16 cellular contexts compared by ENCODE assay signal in the genomic region with DNA sequence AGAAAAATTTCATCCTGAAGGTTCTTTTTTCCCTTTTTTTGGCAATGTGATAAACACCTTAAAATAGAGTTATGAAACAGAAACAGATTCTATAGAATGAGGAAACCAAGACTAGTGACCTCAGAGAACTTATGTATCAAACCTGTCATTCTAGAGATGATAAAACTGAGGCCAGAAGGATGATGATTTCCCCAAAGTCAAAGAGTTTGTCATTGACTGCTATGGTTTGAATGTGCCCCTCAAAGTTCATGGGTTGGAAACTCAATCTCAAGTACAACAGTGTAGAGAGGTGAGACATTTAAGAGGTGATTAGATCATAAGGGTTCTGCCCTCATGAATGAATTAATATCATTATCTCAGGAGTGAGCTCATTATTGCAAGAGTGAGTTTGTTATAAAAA. TPM values are rescaled to one million over a fixed set of nuclear protein-coding genes. Genes with fewer than 3 reads are reported as not detected.
DNase-seq lines count a peak whose midpoint lies in the region; ATAC-seq, FAIRE-seq and TF ChIP-seq lines count a peak whose summit lies in the region.
"Had no signal": no experiment of that assay in that cellular context is flagged by ENCODE, and none has a peak within 500 bp of the region (broad histone marks: within the 10 kb centered on the region; RNA-seq: fewer than 3 reads in every experiment).

No MANE protein-coding gene starts in this region.

- intact Hi-C loops in GM12878 (cut with micrococcal nuclease; ENCODE audit: unreplicated experiment) (no loop called here), left lung (cut with DNase I) (no loop called here), HepG2 (cut with micrococcal nuclease; ENCODE audit: unreplicated experiment) (no loop called here)

- RAD21 ChIA-PET in GM12878 (lab: Charles Lee; ENCODE audit: unreplicated experiment), result no interaction called here

- H3K36me3 ChIP-seq in GM12878 (ENCODE audit: control insufficient read depth in 2 of 2, insufficient read depth in 2 of 2, low read length in 1 of 2) (no peaks in the 10 kb centered on the region), left lung (no peaks in the 10 kb centered on the region), HepG2 (replicated peaks in 1 of 2; ENCODE audit: control insufficient read depth in 1 of 2, insufficient read depth in 2 of 2, low read length in 2 of 2) (no peaks in the 10 kb centered on the region)
- H3K36me3 ChIP-seq: upper lobe of left lung had no signal

- H4K20me1 ChIP-seq in GM12878 (ENCODE audit: control insufficient read depth, insufficient read depth) (no peaks in the 10 kb centered on the region), HepG2 (ENCODE audit: insufficient read depth, low read length) (no peaks in the 10 kb centered on the region)

- H3K9ac ChIP-seq in GM12878 (ENCODE audit: control insufficient read depth, insufficient read depth, low read length) (no peak overlapping the region), HepG2 (ENCODE audit: insufficient read depth, low read depth, low read length) (no peak overlapping the region)

- ATAC-seq in GM18499 (IDR thresholded peaks at IDR 0.05; ENCODE audit: insufficient read depth, unreplicated experiment), result peak; percentile 33
- peak; percentile 33 for ATAC-seq in GM21390 (IDR thresholded peaks at IDR 0.05; ENCODE audit: unreplicated experiment)
- peak; percentile 48 for ATAC-seq in HG03196 (IDR thresholded peaks at IDR 0.05; ENCODE audit: unreplicated experiment)
- ATAC-seq in GM12878, result peak; percentile 64
- no peak for ATAC-seq in left lung
- ATAC-seq in HepG2, result no peak
- ATAC-seq: esophagus mucosa, Panc1 had no signal

- FAIRE-seq in GM12878 (lab: Jason Lieb, UNC) (no peak), HepG2 (lab: Jason Lieb, UNC) (no peak)
- FAIRE-seq: HTR-8/SVneo had no signal

- TF ChIP-seq EP300 in GM12878 (IDR thresholded peaks at IDR 0.05; ENCODE audit: borderline replicate concordance in 1 of 2, control insufficient read depth in 1 of 2, low read depth in 2 of 2, low read length in 2 of 2) (no peak), HepG2 (IDR thresholded peaks at IDR 0.05; ENCODE audit: low read depth in 2 of 2, low read length in 2 of 2) (no peak), HepG2 (CRISPR knock-in tag; IDR thresholded peaks at IDR 0.05; ENCODE audit: borderline replicate concordance) (no peak)

- DNase-seq in GM12878 (ENCODE audit: low read depth, low spot score) (no peak), left lung (no peak), superior temporal gyrus (ENCODE audit: extremely low spot score) (no peak), HepG2 (ENCODE audit: low spot score) (no peak)
- no peak for DNase-seq in NK-92 treated with Interleukin-12 subunit alpha and Interleukin-12 subunit beta, amount 100 ng/mL, for 24 hours (lab: John Stamatoyannopoulos, UW)
- DNase-seq: central memory CD4-positive, alpha-beta T cell; H9; NCI-H1694 treated with DMSO at 0.1 percent for 48 hours; upper lobe of left lung had no signal

- TF ChIP-seq POLR2A in GM12878 (IDR thresholded peaks at IDR 0.05; ENCODE audit: low read depth, low read length), result no peak
- no peak for TF ChIP-seq POLR2A in HepG2 (IDR thresholded peaks at IDR 0.05; ENCODE audit: insufficient read depth in 1 of 2, low read depth in 2 of 2, low read length in 2 of 2)

- CTCF ChIA-PET in GM12878 (lab: Yijun Ruan, JAX), result interaction anchor here (0.6 kb wide), 1 partner anchor 1543 kb away, joined by 3 read pairs; no protein-coding TSS in a partner anchor
- CTCF ChIA-PET in HepG2 (lab: Yijun Ruan, JAX; ENCODE audit: low intra/inter-chr PET ratio, low total read pairs), result no interaction called here

- TF ChIP-seq CTCF in GM12878 (IDR thresholded peaks at IDR 0.05 in 2 of 3, conservative IDR thresholded peaks at IDR 0.05 in 1 of 3; ENCODE audit: control insufficient read depth in 2 of 3, extremely low read depth in 1 of 3, insufficient read depth in 1 of 3, low read depth in 3 of 3, low read length in 3 of 3) (no peak), left lung (IDR thresholded peaks at IDR 0.05) (no peak), HepG2 (CRISPR knock-in tag; IDR thresholded peaks at IDR 0.05) (no peak)

- H3K27me3 ChIP-seq in GM12878 (replicated peaks in 1 of 2; ENCODE audit: control insufficient read depth in 2 of 2, insufficient read depth in 2 of 2, low read length in 1 of 2) (no peaks in the 10 kb centered on the region), left lung (no peaks in the 10 kb centered on the region), HepG2 (ENCODE audit: control insufficient read depth in 1 of 2, insufficient read depth in 2 of 2, low read length in 2 of 2) (no peaks in the 10 kb centered on the region)
- H3K27me3 ChIP-seq: upper lobe of left lung had no signal

- H3K27ac ChIP-seq in GM12878 (ENCODE audit: control insufficient read depth, insufficient read depth) (no peak overlapping the region), left lung (no peak overlapping the region), HepG2 (ENCODE audit: extremely low read length, insufficient read depth, low read length) (no peak overlapping the region)
- H3K27ac ChIP-seq: upper lobe of left lung had no signal

- no peaks in the 10 kb centered on the region for H3K79me2 ChIP-seq in GM12878 (ENCODE audit: control insufficient read depth, insufficient read depth, low read length)
- H3K79me2 ChIP-seq in HepG2 (ENCODE audit: insufficient read depth, low read length), result no peaks in the 10 kb centered on the region

- H3K4me1 ChIP-seq in GM12878 (ENCODE audit: control insufficient read depth, insufficient read depth, low read length) (no peaks in the 10 kb centered on the region), left lung (no peaks in the 10 kb centered on the region), HepG2 (ENCODE audit: insufficient read depth, low read length) (no peaks in the 10 kb centered on the region)
- H3K4me1 ChIP-seq: upper lobe of left lung had no signal

- H3K4me3 ChIP-seq in GM12878 (no peak overlapping the region), left lung (no peak overlapping the region), HepG2 (replicated peaks in 1 of 3; ENCODE audit: insufficient read depth in 1 of 3, low read depth in 2 of 3, low read length in 3 of 3) (no peak overlapping the region)
- H3K4me3 ChIP-seq: upper lobe of left lung had no signal

- H2AFZ ChIP-seq in GM12878 (ENCODE audit: control insufficient read depth, low read depth, low read length) (no peak overlapping the region), HepG2 (ENCODE audit: low read length) (no peak overlapping the region)

- in situ Hi-C loops in GM12878 (cut with MboI) (no loop called here), HepG2 (cut with HindIII; ENCODE audit: extremely low pct_ligation_motif_present, low pct_unique_long_range_greater_than_20kb) (no loop called here)

- H3K4me2 ChIP-seq in GM12878 (ENCODE audit: control insufficient read depth, insufficient read depth) (0 out of 2 replicates have a peak overlapping the region, but pooled peaks have one; percentile 12), HepG2 (ENCODE audit: low read depth, low read length) (no peak overlapping the region)

- no TSS peak for BruUV-seq in GM12878 (replicated peaks; lab: Mats Ljungman, UMichigan)
- BruUV-seq in HepG2 (replicated peaks; lab: Mats Ljungman, UMichigan), result no TSS peak

- H3K9me3 ChIP-seq in GM12878 (replicated peaks; ENCODE audit: control insufficient read depth, insufficient read depth, low read length), result no peaks in the 10 kb centered on the region
- no peaks in the 10 kb centered on the region for H3K9me3 ChIP-seq in left lung
- no peaks in the 10 kb centered on the region for H3K9me3 ChIP-seq in HepG2 (ENCODE audit: low read length)
- H3K9me3 ChIP-seq: upper lobe of left lung had no signal

- TF ChIP-seq RAD21 in GM12878 (IDR thresholded peaks at IDR 0.05; ENCODE audit: insufficient read depth, low read depth, low read length) (no peak), HepG2 (CRISPR knock-in tag; IDR thresholded peaks at IDR 0.05) (no peak)

- POLR2A ChIA-PET in GM12878 (lab: Charles Lee) (no interaction called here), HepG2 (lab: Yijun Ruan, JAX) (no interaction called here)

- SMC1A ChIA-PET in GM12878 (lab: Charles Lee; ENCODE audit: uncharacterized antibody, unreplicated experiment), result interaction anchor here (0.9 to 1.1 kb wide), 2 partner anchors 9 to 12 kb away, joined by 3 read pairs; no protein-coding TSS in a partner anchor

RNA-seq across cellular contexts. Expression of gene BEND5, which starts 13.7 kb away (rescaled TPM):
- total RNA-seq in GM12878 (2013; cell fraction: nucleolus; rRNA removed), result 0.27 TPM in 1 of 2 replicates, not detected in the other
- not detected in 2 replicates for total RNA-seq in GM12878 (2014; rRNA removed)
- not detected in 2 replicates for total RNA-seq in GM12878 (2014; rRNA removed; fragmentation: Illumina TruSeq; extraction: Trizol)
- not detected in 2 replicates for total RNA-seq in GM12878 (2021)
- 0.81 TPM for polyA plus RNA-seq in GM12878 (2011; ENCODE audit: low read depth)
- 0.12 and 0.26 TPM in 2 replicates for polyA plus RNA-seq in GM12878 (2011; rRNA removed)
- polyA plus RNA-seq in GM12878 (2011; cell fraction: cytosol; rRNA removed), result 0.15 and 0.33 TPM in 2 replicates
- polyA plus RNA-seq in GM12878 (2011; cell fraction: nucleus; rRNA removed), result 0.16 and 0.19 TPM in 2 replicates
- 0.74 and 1.0 TPM in 2 replicates for polyA plus RNA-seq in GM12878 (2012)
- polyA plus RNA-seq in GM12878 (2014; fragmentation: Illumina TruSeq; extraction: Trizol), result not detected in 2 replicates
- not detected for polyA plus RNA-seq in GM12878 (2014; fragmentation: Nextera tagmentation; extraction: Ambion mirVana)
- polyA plus RNA-seq in GM12878 (2014; rRNA removed), result not detected in 2 replicates
- polyA plus RNA-seq in GM12878 (2016; fragmentation: Nextera tagmentation; extraction: Ambion mirVana), result not detected
- polyA minus RNA-seq in GM12878 (2011; rRNA and poly(A)+ RNA removed), result 0.15 and 0.66 TPM in 2 replicates
- polyA minus RNA-seq in GM12878 (2011; cell fraction: cytosol; rRNA and poly(A)+ RNA removed), result not detected in 2 replicates
- polyA minus RNA-seq in GM12878 (2011; cell fraction: nucleus; rRNA and poly(A)+ RNA removed), result 0.48 TPM in 1 of 2 replicates, not detected in the other
- total RNA-seq in left lung, result 1 to 10 TPM; 2.2 to 3.3 TPM
- not detected in 2 replicates for total RNA-seq in HepG2 (2016; rRNA removed; fragmentation: Illumina TruSeq; extraction: Trizol)
- total RNA-seq in HepG2 (2016; cell fraction: cytosol; rRNA removed; fragmentation: Illumina TruSeq; extraction: Trizol; ENCODE audit: low read depth), result not detected in 2 replicates
- 0.11 TPM in 1 of 2 replicates, not detected in the other for total RNA-seq in HepG2 (2016; cell fraction: insoluble cytoplasmic fraction; rRNA removed; fragmentation: Illumina TruSeq; extraction: Trizol)
- not detected in 2 replicates for total RNA-seq in HepG2 (2016; cell fraction: membrane; rRNA removed; fragmentation: Illumina TruSeq; extraction: Trizol)
- not detected in 2 replicates for total RNA-seq in HepG2 (2016; cell fraction: nucleus; rRNA removed; fragmentation: Illumina TruSeq; extraction: Trizol)
- polyA plus RNA-seq in HepG2 (2011; rRNA removed), result 0.04 and 0.11 TPM in 2 replicates
- 0.04 TPM in 1 of 2 replicates, not detected in the other for polyA plus RNA-seq in HepG2 (2011; cell fraction: cytosol; rRNA removed)
- not detected in 2 replicates for polyA plus RNA-seq in HepG2 (2011; cell fraction: nucleus; rRNA removed)
- 0.17 and 0.38 TPM in 2 replicates for polyA plus RNA-seq in HepG2 (2012)
- not detected in 2 replicates for polyA plus RNA-seq in HepG2 (2016; cell fraction: cytosol; fragmentation: Illumina TruSeq; extraction: Trizol; ENCODE audit: low read depth)
- not detected in 2 replicates for polyA plus RNA-seq in HepG2 (2016; cell fraction: insoluble cytoplasmic fraction; fragmentation: Illumina TruSeq; extraction: Trizol; ENCODE audit: low read depth)
- polyA plus RNA-seq in HepG2 (2016; cell fraction: membrane; fragmentation: Illumina TruSeq; extraction: Trizol; ENCODE audit: low read depth), result 0.20 TPM in 1 of 2 replicates, not detected in the other
- polyA plus RNA-seq in HepG2 (2016; cell fraction: nucleus; fragmentation: Illumina TruSeq; extraction: Trizol; ENCODE audit: insufficient read depth, low read depth), result not detected in 2 replicates
- polyA minus RNA-seq in HepG2 (2011; rRNA and poly(A)+ RNA removed; ENCODE audit: low replicate concordance), result not detected in 2 replicates
- not detected in 2 replicates for polyA minus RNA-seq in HepG2 (2011; cell fraction: cytosol; rRNA and poly(A)+ RNA removed)
- 0.39 TPM in 1 of 2 replicates, not detected in the other for polyA minus RNA-seq in HepG2 (2011; cell fraction: nucleus; rRNA and poly(A)+ RNA removed)
- polyA plus RNA-seq: CD14-positive monocyte had no signal

Comparison
In these comparisons a context has a peak if more than half of its experiments do, and no peak if none do; other contexts are left out.
1. ATAC-seq: peak in GM18499 (single experiment), GM21390 (single experiment), HG03196 (single experiment) and GM12878 (single experiment); none in left lung (single experiment) and HepG2 (single experiment).